In genomic region chr5:111277061-111277460, GRCh38 we compare ENCODE assay signal across 16 cellular contexts.
"Had no signal": no experiment of that assay in that cellular context is flagged by ENCODE, and none has a peak within 500 bp of the region (broad histone marks: within the 10 kb centered on the region; RNA-seq: fewer than 3 reads in every experiment).

No MANE protein-coding gene starts in this region.

- ATAC-seq: gastroesophageal sphincter, left colon, lower lobe of right lung, sciatic nerve, upper lobe of right lung had no signal

- H3K27ac Mint-ChIP-seq: activated B cell treated with CpG ODN at 0.5 μM for 24 hours; activated CD4-positive, alpha-beta T cell treated with anti-CD3 and anti-CD28 coated beads, Interleukin-2, amount 10 ng/mL, durations not matched to agents 24 days and 14 days had no signal

- H3K4me1 ChIP-seq: gastroesophageal sphincter, lower lobe of right lung, spleen, upper lobe of right lung had no signal

- H3K4me3 ChIP-seq: gastroesophageal sphincter, lower lobe of right lung, ovary, spleen, thoracic aorta, upper lobe of right lung had no signal

- H3K36me3 ChIP-seq: brain microvascular endothelial cell, gastroesophageal sphincter, lower lobe of right lung, ovary, spleen, thoracic aorta, upper lobe of right lung had no signal

- H3K4me1 Mint-ChIP-seq: activated B cell treated with CpG ODN at 0.5 μM for 24 hours had no signal

- H3K27me3 Mint-ChIP-seq: activated B cell treated with CpG ODN at 0.5 μM for 24 hours; activated CD4-positive, alpha-beta T cell treated with anti-CD3 and anti-CD28 coated beads, Interleukin-2, amount 10 ng/mL, durations not matched to agents 24 days and 14 days had no signal

- H3K9me3 Mint-ChIP-seq: activated B cell treated with CpG ODN at 0.5 μM for 24 hours; activated CD4-positive, alpha-beta T cell treated with anti-CD3 and anti-CD28 coated beads, Interleukin-2, amount 10 ng/mL, durations not matched to agents 24 days and 14 days had no signal

- H3K9me3 ChIP-seq: gastroesophageal sphincter, lower lobe of right lung, ovary, spleen, thoracic aorta, upper lobe of right lung had no signal

- H3K4me3 Mint-ChIP-seq: activated B cell treated with CpG ODN at 0.5 μM for 24 hours; activated CD4-positive, alpha-beta T cell treated with anti-CD3 and anti-CD28 coated beads, Interleukin-2, amount 10 ng/mL, durations not matched to agents 24 days and 14 days had no signal

- FAIRE-seq: endothelial cell of umbilical vein had no signal

- DNase-seq: activated B cell treated with CpG ODN at 0.5 μM for 24 hours; activated CD4-positive, alpha-beta T cell treated with anti-CD3 and anti-CD28 coated beads, Interleukin-2, amount 10 ng/mL, durations not matched to agents 24 days and 14 days; activated gamma-delta T cell; brain microvascular endothelial cell; cortex of kidney; effector CD4-positive, alpha-beta T cell; left colon; lower lobe of right lung; ovary; SHP77 treated with DMSO at 0.1 percent for 48 hours; spleen; upper lobe of right lung had no signal

- H3K27me3 ChIP-seq: brain microvascular endothelial cell, gastroesophageal sphincter, ovary, spleen, upper lobe of right lung had no signal

- H3K27ac ChIP-seq: brain microvascular endothelial cell, gastroesophageal sphincter, lower lobe of right lung, ovary, spleen, thoracic aorta, upper lobe of right lung had no signal
